In genomic region chr6:135025175-135025574, GRCh38 we compare ENCODE assay signal across 1 cellular context.
TF ChIP-seq lines count a peak whose summit lies in the region.

No MANE protein-coding gene starts in this region.

TF ChIP-seq in GM23338, 12 proteins besides CTCF, POLR2A, EP300 and RAD21 (continued from another document):
- TF ChIP-seq REST (IDR thresholded peaks at IDR 0.05; ENCODE audit: unreplicated experiment) (no peak), ZNF462 (CRISPR knock-in tag; IDR thresholded peaks at IDR 0.05) (no peak)
